ENCODE assay signal across 13 cellular contexts in the genomic region with DNA sequence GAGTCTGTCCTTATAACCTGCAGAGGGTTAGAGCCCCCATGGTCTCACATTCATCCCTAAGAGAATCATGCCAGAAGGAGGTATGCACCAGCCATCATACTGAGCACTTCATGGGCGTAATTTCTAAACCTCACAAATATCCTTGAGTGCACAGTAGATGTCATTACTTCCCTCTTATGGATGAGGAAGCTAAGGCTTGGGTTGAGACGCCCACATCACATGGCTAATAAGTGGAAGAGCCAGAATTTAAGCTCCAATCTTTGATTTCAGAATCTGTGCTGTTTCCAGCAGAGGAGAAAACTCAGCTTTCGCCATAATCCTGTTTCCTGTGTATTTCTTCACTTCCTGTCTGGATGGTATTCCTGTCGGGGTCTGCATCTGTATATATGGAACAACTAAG. TPM values are rescaled to one million over a fixed set of nuclear protein-coding genes. Genes with fewer than 3 reads are reported as not detected.
DNase-seq lines count a peak whose midpoint lies in the region; ATAC-seq and TF ChIP-seq lines count a peak whose summit lies in the region.
"Had no signal": no experiment of that assay in that cellular context is flagged by ENCODE, and none has a peak within 500 bp of the region (broad histone marks: within the 10 kb centered on the region; RNA-seq: fewer than 3 reads in every experiment).

No MANE protein-coding gene starts in this region.

- CTCF ChIA-PET in A673 (lab: Charles Lee), result interaction anchor here (1.3 kb wide), 1 partner anchor 51 kb away, joined by 5 read pairs; no protein-coding TSS in a partner anchor

- DNase-seq in A673 (ENCODE audit: low spot score) (peak; percentile 66), naive B cell (no peak), H7 (no peak), NCI-H1436 treated with DMSO at 0.1 percent for 48 hours (lab: John Stamatoyannopoulos, UW) (no peak), NCI-H510A (lab: John Stamatoyannopoulos, UW) (no peak), midbrain (lab: John Stamatoyannopoulos, UW) (no peak)
- no peak for DNase-seq in activated naive CD8-positive, alpha-beta T cell treated with anti-CD3 and anti-CD28 coated beads, Interleukin-2, amount 10 ng/mL, durations not matched to agents 7 days and 5 days
- DNase-seq: cortex of kidney, HCEC 1CT had no signal

- no peaks in the 10 kb centered on the region for H3K27me3 ChIP-seq in A673 (replicated peaks; ENCODE audit: insufficient read depth, low read depth, low read length, poor library complexity)
- H3K27me3 ChIP-seq in H7 (ENCODE audit: control insufficient read depth, insufficient read depth, low read length), result no peaks in the 10 kb centered on the region

- H3K27ac ChIP-seq in A673 (ENCODE audit: low read depth, low read length, poor library complexity, severe bottlenecking), result peak overlapping the region; percentile 77

- intact Hi-C loops in A673 (cut with micrococcal nuclease; ENCODE audit: unreplicated experiment), result loop anchor here (10.0 kb wide), 1 partner anchor 167 kb away; the partner anchor contains the start of gene CORO1C

- H3K4me1 Mint-ChIP-seq in activated naive CD8-positive, alpha-beta T cell treated with anti-CD3 and anti-CD28 coated beads, Interleukin-2, amount 10 ng/mL, durations not matched to agents 7 days and 5 days, result peaks cover 49% of the 10 kb centered on the region
- peaks cover 33 to 75% (median 41%) of the 10 kb centered on the region in 3 donors for H3K4me1 Mint-ChIP-seq in naive B cell

- no peaks in the 10 kb centered on the region for H3K27me3 Mint-ChIP-seq in activated naive CD8-positive, alpha-beta T cell treated with anti-CD3 and anti-CD28 coated beads, Interleukin-2, amount 10 ng/mL, durations not matched to agents 7 days and 5 days
- no peaks in the 10 kb centered on the region for H3K27me3 Mint-ChIP-seq in naive B cell

- H3K36me3 ChIP-seq in A673 (ENCODE audit: insufficient read depth, low read length, poor library complexity, severe bottlenecking), result peaks cover 52% of the 10 kb centered on the region
- peaks cover 39% of the 10 kb centered on the region for H3K36me3 ChIP-seq in H7 (replicated peaks; ENCODE audit: control insufficient read depth, insufficient read depth, low read length)

- POLR2A ChIA-PET in A673 (lab: Charles Lee; ENCODE audit: low non-redundant PET), result no interaction called here
- POLR2A ChIA-PET in activated naive CD8-positive, alpha-beta T cell treated with anti-CD3 and anti-CD28 coated beads, Interleukin-2, amount 10 ng/mL, durations not matched to agents 7 days and 5 days (lab: Charles Lee), result interaction anchor here (0.6 to 12.2 kb wide), 4 partner anchors 9 to 1661 kb away, joined by 3 to 135 read pairs (median 40); partner anchors contain the start of gene SELPLG

- TF ChIP-seq CTCF in A673 (conservative IDR thresholded peaks at IDR 0.05; ENCODE audit: low read depth, low read length), result no peak

- BruUV-seq in A673 (replicated peaks; lab: Mats Ljungman, UMichigan), result no TSS peak

- no peak overlapping the region for H3K4me3 Mint-ChIP-seq in activated naive CD8-positive, alpha-beta T cell treated with anti-CD3 and anti-CD28 coated beads, Interleukin-2, amount 10 ng/mL, durations not matched to agents 7 days and 5 days
- peak overlapping the region in 4 of 8 donors; percentile 5 to 82 (median 58) for H3K4me3 Mint-ChIP-seq in naive B cell

- no peaks in the 10 kb centered on the region for H3K9me3 ChIP-seq in A673 (ENCODE audit: low read depth, low read length, poor library complexity, severe bottlenecking)

- ATAC-seq in activated naive CD8-positive, alpha-beta T cell treated with anti-CD3 and anti-CD28 coated beads, Interleukin-2, amount 10 ng/mL, durations not matched to agents 7 days and 5 days (ENCODE audit: low read depth), result no peak
- ATAC-seq in naive B cell (ENCODE audit: low read depth in 2 of 2), result no peak
- ATAC-seq: K562, left lobe of liver had no signal

- peaks cover 23% of the 10 kb centered on the region for H3K36me3 Mint-ChIP-seq in activated naive CD8-positive, alpha-beta T cell treated with anti-CD3 and anti-CD28 coated beads, Interleukin-2, amount 10 ng/mL, durations not matched to agents 7 days and 5 days
- peaks cover 9 to 25% of the 10 kb centered on the region in 2 donors for H3K36me3 Mint-ChIP-seq in naive B cell

- H3K4me3 ChIP-seq in A673 (ENCODE audit: low read depth, low read length, poor library complexity, severe bottlenecking) (no peak overlapping the region), GM08714 (ENCODE audit: low read length) (peak overlapping the region; percentile 39; the same call in 1 of the 2 replicates), H7 (ENCODE audit: insufficient read depth, low read depth, low read length) (no peak overlapping the region)
- H3K4me3 ChIP-seq: K562 had no signal

- no peaks in the 10 kb centered on the region for H3K9me3 Mint-ChIP-seq in activated naive CD8-positive, alpha-beta T cell treated with anti-CD3 and anti-CD28 coated beads, Interleukin-2, amount 10 ng/mL, durations not matched to agents 7 days and 5 days
- no peaks in the 10 kb centered on the region for H3K9me3 Mint-ChIP-seq in naive B cell

- peaks cover 40% of the 10 kb centered on the region for H3K4me1 ChIP-seq in A673 (ENCODE audit: insufficient read depth, low read length, poor library complexity, severe bottlenecking)

- peak overlapping the region; percentile 91 for H3K27ac Mint-ChIP-seq in activated naive CD8-positive, alpha-beta T cell treated with anti-CD3 and anti-CD28 coated beads, Interleukin-2, amount 10 ng/mL, durations not matched to agents 7 days and 5 days
- H3K27ac Mint-ChIP-seq in naive B cell, result peak overlapping the region; percentile 8 to 97 (median 94)

RNA-seq across cellular contexts. Expression of gene ISCU, which starts 5.0 kb away (rescaled TPM):
- 73.4 and 79.3 TPM in 2 replicates for total RNA-seq in A673 (2021)
- 10 to 100 TPM; 86.8 to 89.6 TPM for total RNA-seq in activated naive CD8-positive, alpha-beta T cell treated with anti-CD3 and anti-CD28 coated beads, Interleukin-2, amount 10 ng/mL, durations not matched to agents 7 days and 5 days
- 100 to 1,000 TPM; 316 to 418 (median 365) TPM for polyA plus RNA-seq in naive B cell (ENCODE audit: low read depth in 6 of 6)
- total RNA-seq in H7 (2014; rRNA removed; shearing (Covaris generic)), result 89.3 and 97.3 TPM in 2 replicates

RNA-seq across cellular contexts. Expression of gene SART3, which starts 6.4 kb away (rescaled TPM):
- total RNA-seq in A673 (2021), result 93.8 and 99.3 TPM in 2 replicates
- 10 to 100 TPM; 79.9 to 88.3 TPM for total RNA-seq in activated naive CD8-positive, alpha-beta T cell treated with anti-CD3 and anti-CD28 coated beads, Interleukin-2, amount 10 ng/mL, durations not matched to agents 7 days and 5 days
- 10 to 100 TPM; 24.7 to 57.9 (median 36.4) TPM for polyA plus RNA-seq in naive B cell (ENCODE audit: low read depth in 6 of 6)
- total RNA-seq in H7 (2014; rRNA removed; shearing (Covaris generic)), result 89.7 and 124 TPM in 2 replicates

RNA-seq across cellular contexts. Expression of gene TMEM119, which starts 30.5 kb away (rescaled TPM):
- total RNA-seq in A673 (2021), result 1.0 TPM in 1 of 2 replicates, not detected in the other
- total RNA-seq in activated naive CD8-positive, alpha-beta T cell treated with anti-CD3 and anti-CD28 coated beads, Interleukin-2, amount 10 ng/mL, durations not matched to agents 7 days and 5 days, result under 1 TPM; 0.11 to 0.48 TPM
- polyA plus RNA-seq in naive B cell (ENCODE audit: low read depth in 6 of 6), result not detected
- 0.24 and 0.85 TPM in 2 replicates for total RNA-seq in H7 (2014; rRNA removed; shearing (Covaris generic))
- total RNA-seq: renal cortical epithelial cell had no signal
- polyA plus RNA-seq: K562 had no signal

RNA-seq across cellular contexts. Expression of gene FICD, which starts 52.3 kb away (rescaled TPM):
- total RNA-seq in A673 (2021), result 3.6 and 4.1 TPM in 2 replicates
- 1 to 10 TPM; 6.8 to 6.9 TPM for total RNA-seq in activated naive CD8-positive, alpha-beta T cell treated with anti-CD3 and anti-CD28 coated beads, Interleukin-2, amount 10 ng/mL, durations not matched to agents 7 days and 5 days
- polyA plus RNA-seq in naive B cell (ENCODE audit: low read depth in 6 of 6), result 1 to 10 TPM; 1.6 to 4.9 (median 3.1) TPM
- total RNA-seq in H7 (2014; rRNA removed; shearing (Covaris generic)), result 4.4 and 5.7 TPM in 2 replicates
